13 cellular contexts compared by ENCODE assay signal in genomic region chr2:240468300-240469238, GRCh38. TPM values are rescaled to one million over a fixed set of nuclear protein-coding genes. Genes with fewer than 3 reads are reported as not detected.
A peak's percentile ranks its signal among the peaks of the same experiment; 100 is the strongest.
DNase-seq lines count a peak whose midpoint lies in the region; ATAC-seq, FAIRE-seq and TF ChIP-seq lines count a peak whose summit lies in the region.
"Had no signal": no experiment of that assay in that cellular context is flagged by ENCODE, and none has a peak within 500 bp of the region (broad histone marks: within the 10 kb centered on the region; RNA-seq: fewer than 3 reads in every experiment).

No MANE protein-coding gene starts in this region.

- WGBS in stomach, 5 donors, result 70 to 86% (median 76%) methylated on average over 7 to 20 of the region's 20 CpGs

- H3K27ac ChIP-seq in BLaER1 (peak overlapping the region; percentile 30; the same call in 1 of the 2 replicates), stomach (no peak overlapping the region)
- H3K27ac ChIP-seq: esophagus squamous epithelium had no signal

- peak overlapping the region; percentile 87 for H3K4me2 ChIP-seq in BLaER1

- H3K4me3 ChIP-seq in BLaER1 (no peak overlapping the region), stomach (no peak overlapping the region)
- H3K4me3 ChIP-seq: esophagus squamous epithelium had no signal

- TF ChIP-seq POLR2A in stomach (IDR thresholded peaks at IDR 0.05), result no peak

- no peaks in the 10 kb centered on the region for H3K27me3 ChIP-seq in BLaER1
- no peaks in the 10 kb centered on the region for H3K27me3 ChIP-seq in stomach
- H3K27me3 ChIP-seq: esophagus squamous epithelium had no signal

- TF ChIP-seq CTCF in glutamatergic neuron (IDR thresholded peaks at IDR 0.05; ENCODE audit: partially characterized antibody, unreplicated experiment) (no peak), stomach (IDR thresholded peaks at IDR 0.05) (no peak)

- no peak overlapping the region for H3K27ac Mint-ChIP-seq in glutamatergic neuron (ENCODE audit: unreplicated experiment)

- no peak overlapping the region for H3K4me3 Mint-ChIP-seq in glutamatergic neuron (ENCODE audit: unreplicated experiment)

- no peak for TF ChIP-seq EP300 in stomach (IDR thresholded peaks at IDR 0.05)

- peaks cover 2% of the 10 kb centered on the region for H3K4me1 Mint-ChIP-seq in glutamatergic neuron (ENCODE audit: low read depth, unreplicated experiment)

- H3K36me3 ChIP-seq in BLaER1, result peaks cover 41% of the 10 kb centered on the region
- H3K36me3 ChIP-seq in stomach, result peaks cover 0 to 48% (median 24%) of the 10 kb centered on the region in 4 donors

- no peak overlapping the region; the same call in 1 of the 2 replicates for H3K9ac ChIP-seq in BLaER1

- intact Hi-C loops in posterior vena cava (cut with DNase I), result no loop called here
- intact Hi-C loops in stomach (cut with DNase I; ENCODE audit: low total_unique reads), result no loop called here

- DNase-seq in GM19239 (ENCODE audit: insufficient read length, low spot score) (peak; percentile 4), glutamatergic neuron (peak; percentile 42), posterior vena cava (ENCODE audit: low spot score) (peak; percentile 73), dedifferentiated amniotic fluid mesenchymal stem cell (ENCODE audit: extremely low spot score) (no peak), NCI-H128 (lab: John Stamatoyannopoulos, UW; ENCODE audit: unreplicated experiment) (no peak), stomach (no peak)
- DNase-seq: activated CD4-positive, CD25-positive, alpha-beta regulatory T cell; activated gamma-delta T cell; cerebellar nuclear complex; COR-L47; esophagus squamous epithelium had no signal

- H3K27me3 Mint-ChIP-seq in glutamatergic neuron (ENCODE audit: unreplicated experiment), result peaks cover 22% of the 10 kb centered on the region

- peaks cover 16% of the 10 kb centered on the region for H3K36me3 Mint-ChIP-seq in glutamatergic neuron (ENCODE audit: unreplicated experiment)

- H3K9me3 Mint-ChIP-seq in glutamatergic neuron (ENCODE audit: unreplicated experiment), result peaks cover 33% of the 10 kb centered on the region

- H3K9me3 ChIP-seq in BLaER1 (peaks cover 21% of the 10 kb centered on the region), stomach (peaks cover 0 to 14% (median 7%) of the 10 kb centered on the region in 4 donors)

- peaks cover 57% of the 10 kb centered on the region for H4K20me1 ChIP-seq in BLaER1

- ATAC-seq in HG02610 (IDR thresholded peaks at IDR 0.05; ENCODE audit: unreplicated experiment), result no peak

- H3K4me1 ChIP-seq in BLaER1 (peaks cover 72% of the 10 kb centered on the region), stomach (no peaks in the 10 kb centered on the region)

- FAIRE-seq in GM19239 (lab: Jason Lieb, UNC), result no peak

RNA-seq across cellular contexts. Expression of gene GPC1, which starts 33.1 kb away (rescaled TPM):
- total RNA-seq in glutamatergic neuron (ENCODE audit: unreplicated experiment), result 155 TPM
- total RNA-seq in posterior vena cava, result 10 to 100 TPM; 69.5 to 83.1 TPM
- total RNA-seq in stomach, result 100 to 1,000 TPM in 1 of 5 donors, 10 to 100 TPM in 4; 11.7 to 117 (median 28.8) TPM
- 10 to 100 TPM in 2 of 3 donors, 1 to 10 TPM in 1; 6.3 to 40.1 (median 14.0) TPM for polyA plus RNA-seq in stomach

Comparison
In these comparisons a context has a peak if more than half of its experiments do, and no peak if none do; other contexts are left out.
1. DNase-seq: peak in GM19239 (single experiment), glutamatergic neuron (single experiment) and posterior vena cava (single experiment); none in dedifferentiated amniotic fluid mesenchymal stem cell (single experiment), NCI-H128 (single experiment) and stomach (single experiment).